In genomic region chr12:53780323-53780722, GRCh38 we compare ENCODE assay signal across 20 cellular contexts. TPM values are rescaled to one million over a fixed set of nuclear protein-coding genes. Genes with fewer than 3 reads are reported as not detected.
DNase-seq lines count a peak whose midpoint lies in the region; ATAC-seq and TF ChIP-seq lines count a peak whose summit lies in the region.
"Had no signal": no experiment of that assay in that cellular context is flagged by ENCODE, and none has a peak within 500 bp of the region (broad histone marks: within the 10 kb centered on the region; RNA-seq: fewer than 3 reads in every experiment).

No MANE protein-coding gene starts in this region.

- H3K4me1 ChIP-seq in Caco-2 (no peaks in the 10 kb centered on the region), Panc1 (ENCODE audit: control insufficient read depth, insufficient read depth, low read length) (peaks cover 36% of the 10 kb centered on the region), thyroid gland (no peaks in the 10 kb centered on the region)
- H3K4me1 ChIP-seq: BE2C, BLaER1 had no signal

- H3K9me3 Mint-ChIP-seq in Caco-2 (ENCODE audit: unreplicated experiment): no peaks in the 10 kb centered on the region
- H3K9me3 Mint-ChIP-seq: CD4-positive, alpha-beta T cell; CD8-positive, alpha-beta T cell had no signal

- H3K4me3 ChIP-seq in Caco-2 (ENCODE audit: low read depth, low read length) (no peak overlapping the region), Panc1 (ENCODE audit: low read depth in 2 of 2, low read length in 2 of 2) (no peak overlapping the region), thyroid gland (replicated peaks in 1 of 3) (no peak overlapping the region)
- H3K4me3 ChIP-seq: BLaER1 had no signal

- H3K27ac ChIP-seq in 22Rv1 (peak overlapping the region; percentile 52), Panc1 (ENCODE audit: low read length) (peak overlapping the region; percentile 91), thyroid gland (no peak overlapping the region)
- H3K27ac ChIP-seq: BLaER1 had no signal

- TF ChIP-seq CTCF in 22Rv1 (IDR thresholded peaks at IDR 0.05): peak; percentile 14
- TF ChIP-seq CTCF in Caco-2 (IDR thresholded peaks at IDR 0.05; ENCODE audit: insufficient read depth in 1 of 2, low read depth in 1 of 2, low read length in 1 of 2, severe bottlenecking in 1 of 2, unreplicated experiment in 1 of 2): no peak
- no peak for TF ChIP-seq CTCF in Panc1 (IDR thresholded peaks at IDR 0.05)
- TF ChIP-seq CTCF in thyroid gland (IDR thresholded peaks at IDR 0.05): no peak

- H3K4me1 Mint-ChIP-seq in Caco-2 (ENCODE audit: low read depth, unreplicated experiment): peaks cover 14% of the 10 kb centered on the region

- H3K36me3 ChIP-seq in Caco-2 (ENCODE audit: control insufficient read depth, insufficient read depth, low read length) (no peaks in the 10 kb centered on the region), Panc1 (ENCODE audit: control insufficient read depth, insufficient read depth, low read length) (no peaks in the 10 kb centered on the region), thyroid gland (no peaks in the 10 kb centered on the region)
- H3K36me3 ChIP-seq: BE2C, BLaER1 had no signal

- H3K9me3 ChIP-seq in Caco-2 (no peaks in the 10 kb centered on the region), Panc1 (ENCODE audit: control insufficient read depth, insufficient read depth, low read depth, low read length) (no peaks in the 10 kb centered on the region), thyroid gland (no peaks in the 10 kb centered on the region)
- H3K9me3 ChIP-seq: BE2C, BLaER1 had no signal

- CTCF ChIA-PET in Caco-2 (lab: Charles Lee): no interaction called here
- CTCF ChIA-PET in Panc1 (lab: Charles Lee): interaction anchor here (0.6 kb wide), 1 partner anchor 13 kb away, joined by 3 read pairs; no protein-coding TSS in a partner anchor

- DNase-seq in DMS 273 (lab: John Stamatoyannopoulos, UW; ENCODE audit: unreplicated experiment): peak; percentile 51
- DNase-seq in DMS 273 treated with DMSO at 0.1 percent for 48 hours (lab: John Stamatoyannopoulos, UW): no peak
- DNase-seq in Caco-2: no peak
- DNase-seq in Panc1 (ENCODE audit: low read depth, low spot score): no peak
- DNase-seq in thyroid gland: no peak
- DNase-seq in DMS53 (lab: John Stamatoyannopoulos, UW): no peak
- DNase-seq: 8988T; ACHN; BE2C; C1 segment of cervical spinal cord; CD4-positive, alpha-beta T cell; CD8-positive, alpha-beta T cell; DMS153; DMS79 treated with DMSO at 0.1 percent for 48 hours; GF-D8 had no signal

- H3K36me3 Mint-ChIP-seq in Caco-2 (ENCODE audit: insufficient read depth, unreplicated experiment): no peaks in the 10 kb centered on the region
- H3K36me3 Mint-ChIP-seq: CD8-positive, alpha-beta T cell had no signal

- no peak for ATAC-seq in Panc1
- ATAC-seq in HG03439 (IDR thresholded peaks at IDR 0.05; ENCODE audit: unreplicated experiment): no peak
- ATAC-seq: CD8-positive, alpha-beta T cell had no signal

- in situ Hi-C loops in Panc1 (cut with HindIII; ENCODE audit: low pct_unique_long_range_greater_than_20kb, low sequenced_read_pairs): no loop called here

- H3K27me3 Mint-ChIP-seq in Caco-2 (ENCODE audit: insufficient read depth, unreplicated experiment): peaks cover 10% of the 10 kb centered on the region

- intact Hi-C loops in Caco-2 (cut with micrococcal nuclease; ENCODE audit: unreplicated experiment): no loop called here
- intact Hi-C loops in Panc1 (cut with micrococcal nuclease; ENCODE audit: unreplicated experiment): no loop called here
- intact Hi-C loops in thyroid gland (cut with DNase I): no loop called here

- no peak for TF ChIP-seq POLR2A in thyroid gland (IDR thresholded peaks at IDR 0.05)

- BruUV-seq in Caco-2 (replicated peaks; lab: Mats Ljungman, UMichigan): no TSS peak
- BruUV-seq in Panc1 (replicated peaks; lab: Mats Ljungman, UMichigan): no TSS peak

- no peak overlapping the region for H3K4me3 Mint-ChIP-seq in Caco-2 (ENCODE audit: unreplicated experiment)
- H3K4me3 Mint-ChIP-seq: CD4-positive, alpha-beta T cell; CD8-positive, alpha-beta T cell had no signal

- peak overlapping the region; percentile 18 for H3K27ac Mint-ChIP-seq in Caco-2 (ENCODE audit: unreplicated experiment)
- H3K27ac Mint-ChIP-seq: CD4-positive, alpha-beta T cell; CD8-positive, alpha-beta T cell had no signal

- POLR2A ChIA-PET in Caco-2 (lab: Charles Lee): no interaction called here
- POLR2A ChIA-PET in Panc1 (lab: Charles Lee): no interaction called here

- H3K27me3 ChIP-seq in Caco-2 (replicated peaks; ENCODE audit: control insufficient read depth, insufficient read depth, low read length) (no peaks in the 10 kb centered on the region), Panc1 (ENCODE audit: control insufficient read depth, insufficient read depth, low read length) (no peaks in the 10 kb centered on the region), thyroid gland (peaks cover 6% of the 10 kb centered on the region)
- H3K27me3 ChIP-seq: BLaER1 had no signal

- 94 to 96% methylated on average over 3 of the region's 3 CpGs for WGBS in thyroid gland, 2 donors

RNA-seq across cellular contexts. Expression of gene CISTR, which starts 28.5 kb away (rescaled TPM):
- total RNA-seq in Caco-2 (2022) (not detected in 2 replicates), Panc1 (2021; ENCODE audit: unreplicated experiment) (not detected), thyroid gland (not detected)
- polyA plus RNA-seq in Panc1 (2012; ENCODE audit: insufficient read length): not detected
- total RNA-seq: A673; CD4-positive, alpha-beta T cell; CD8-positive, alpha-beta T cell had no signal
- polyA plus RNA-seq: AG04450 had no signal

RNA-seq across cellular contexts. Expression of gene CALCOCO1, which starts 53.1 kb away (rescaled TPM):
- total RNA-seq in Caco-2 (2022) (19.3 and 21.4 TPM in 2 replicates), Panc1 (2021; ENCODE audit: unreplicated experiment) (48.0 TPM), thyroid gland (100 to 1,000 TPM; 153 to 212 (median 155) TPM)
- polyA plus RNA-seq in Panc1 (2012; ENCODE audit: insufficient read length): 49.2 TPM

Comparison
In these comparisons a context has a peak if more than half of its experiments do, and no peak if none do; other contexts are left out.
1. H3K27ac ChIP-seq: peak in 22Rv1 (single experiment) and Panc1 (single experiment); none in thyroid gland (0 of 3).